ENCODE assay signal across 21 cellular contexts in the genomic region with DNA sequence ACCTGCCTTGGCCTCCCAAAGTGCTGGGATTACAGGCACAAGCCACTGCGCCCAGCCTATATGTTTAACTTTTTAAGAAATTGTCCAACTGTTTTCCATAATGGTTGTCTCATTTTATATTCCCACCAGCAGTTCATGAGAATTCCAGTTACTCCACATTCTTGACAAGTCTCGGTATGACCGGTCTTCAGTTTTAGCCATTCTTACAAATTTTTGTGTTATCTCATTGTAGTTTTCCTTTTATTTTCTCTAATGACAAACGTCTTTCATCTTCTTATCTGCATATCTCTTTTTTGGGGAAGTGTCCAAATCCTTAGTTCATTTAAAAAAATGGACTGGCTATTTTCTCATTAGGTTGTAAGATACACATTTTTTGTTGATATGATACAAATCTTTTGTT.
"Had no signal": no experiment of that assay in that cellular context is flagged by ENCODE, and none has a peak within 500 bp of the region (broad histone marks: within the 10 kb centered on the region; RNA-seq: fewer than 3 reads in every experiment).

No MANE protein-coding gene starts in this region.

- H3K4me3 ChIP-seq: coronary artery, dorsolateral prefrontal cortex, esophagus squamous epithelium, gastrocnemius medialis, heart right ventricle, left lung, lower lobe of right lung, mucosa of descending colon had no signal

- H3K27ac ChIP-seq: coronary artery, dorsolateral prefrontal cortex, esophagus squamous epithelium, gastrocnemius medialis, heart right ventricle, left lung, lower lobe of right lung had no signal

- H3K4me3 Mint-ChIP-seq: mesothelial cell of epicardium had no signal

- H3K4me1 ChIP-seq: esophagus squamous epithelium, gastrocnemius medialis, left lung, lower lobe of right lung had no signal

- DNase-seq: dermis blood vessel endothelial cell; dorsolateral prefrontal cortex; effector CD4-positive, alpha-beta T cell; effector memory CD4-positive, alpha-beta T cell; esophagus squamous epithelium; foreskin fibroblast; foreskin melanocyte; gastrocnemius medialis; glutamatergic neuron; head of caudate nucleus; heart right ventricle; hippocampal formation; left cardiac atrium; left lung; left ventricle myocardium superior; lower lobe of right lung; mesenchymal stem cell; mucosa of descending colon; naive B cell had no signal

- H3K36me3 ChIP-seq: esophagus squamous epithelium, gastrocnemius medialis, left lung, lower lobe of right lung had no signal

- H3K27me3 ChIP-seq: dorsolateral prefrontal cortex, esophagus squamous epithelium, gastrocnemius medialis, heart right ventricle, left lung had no signal

- H3K27me3 Mint-ChIP-seq: naive B cell had no signal

- H3K9me3 ChIP-seq: esophagus squamous epithelium had no signal

- ATAC-seq: gastrocnemius medialis, heart right ventricle, left cardiac atrium, left lung, left ventricle myocardium superior, lower lobe of right lung, mucosa of descending colon had no signal

- H3K27ac Mint-ChIP-seq: mesothelial cell of epicardium had no signal
